In genomic region chr9:4665357-4665756, GRCh38 we compare ENCODE assay signal across 9 cellular contexts. TPM values are rescaled to one million over a fixed set of nuclear protein-coding genes. Genes with fewer than 3 reads are reported as not detected.
A peak's percentile ranks its signal among the peaks of the same experiment; 100 is the strongest.
DNase-seq lines count a peak whose midpoint lies in the region; ATAC-seq lines count a peak whose summit lies in the region.
"Had no signal": no experiment of that assay in that cellular context is flagged by ENCODE, and none has a peak within 500 bp of the region (broad histone marks: within the 10 kb centered on the region; RNA-seq: fewer than 3 reads in every experiment).

No MANE protein-coding gene starts in this region.

- H3K4me1 Mint-ChIP-seq in naive thymus-derived CD8-positive, alpha-beta T cell, result peaks cover 36 to 86% (median 73%) of the 10 kb centered on the region in 4 donors

- POLR2A ChIA-PET in naive thymus-derived CD8-positive, alpha-beta T cell (lab: Charles Lee), result interaction anchor here (0.7 to 6.3 kb wide), 9 partner anchors 13 to 1138 kb away, joined by 3 to 142 read pairs (median 4); partner anchors contain the start of genes AK3, CDC37L1 and RCL1

- H3K27me3 Mint-ChIP-seq in naive thymus-derived CD8-positive, alpha-beta T cell, result no peaks in the 10 kb centered on the region

- no peak for ATAC-seq in naive thymus-derived CD8-positive, alpha-beta T cell
- ATAC-seq in left lobe of liver, result no peak
- no peak for ATAC-seq in GM21529 (IDR thresholded peaks at IDR 0.05; ENCODE audit: unreplicated experiment)
- ATAC-seq in GM19397 (IDR thresholded peaks at IDR 0.05; ENCODE audit: unreplicated experiment), result no peak

- H3K4me3 Mint-ChIP-seq in naive thymus-derived CD8-positive, alpha-beta T cell, result peak overlapping the region; percentile 85 to 99 (median 90)

- in situ Hi-C loops in Caki2 (cut with HindIII; ENCODE audit: low pct_unique_long_range_greater_than_20kb, low sequenced_read_pairs), result no loop called here

- DNase-seq in Caki2 (ENCODE audit: low read depth) (peak; percentile 36), NCI-H2081 (lab: John Stamatoyannopoulos, UW) (peak; percentile 36 to 77), dermis microvascular lymphatic vessel endothelial cell (ENCODE audit: low read depth in 2 of 2) (peak; percentile 95 to 100), left lobe of liver (ENCODE audit: low spot score) (no peak)
- no peak for DNase-seq in naive thymus-derived CD8-positive, alpha-beta T cell
- no peak for DNase-seq in stimulated activated naive CD4-positive, alpha-beta T cell treated with Interleukin-2 at 50 U/mL for 16 hours (lab: John Stamatoyannopoulos, UW)

- no peaks in the 10 kb centered on the region for H3K36me3 Mint-ChIP-seq in naive thymus-derived CD8-positive, alpha-beta T cell

- peak overlapping the region; percentile 84 to 97 (median 95) for H3K27ac Mint-ChIP-seq in naive thymus-derived CD8-positive, alpha-beta T cell

- no peaks in the 10 kb centered on the region for H3K9me3 Mint-ChIP-seq in naive thymus-derived CD8-positive, alpha-beta T cell

RNA-seq across cellular contexts. Expression of gene SPATA6L, which starts 0.9 kb away (rescaled TPM):
- 0.20 and 4.4 TPM in 2 replicates for total RNA-seq in Caki2 (2014; rRNA removed; shearing (Covaris generic); ENCODE audit: low replicate concordance)
- total RNA-seq in dermis microvascular lymphatic vessel endothelial cell (3.3 and 3.8 TPM in 2 replicates), left lobe of liver (3.7 TPM)
- 1 to 10 TPM; 5.2 to 5.8 TPM for total RNA-seq in naive thymus-derived CD8-positive, alpha-beta T cell
- polyA plus RNA-seq in naive thymus-derived CD8-positive, alpha-beta T cell, result 1 to 10 TPM in 2 of 3 donors, not detected in 1; 1.5 to 2.6 TPM
- total RNA-seq: LHCN-M2 had no signal

RNA-seq across cellular contexts. Expression of gene PLPP6, which starts 3.3 kb away (rescaled TPM):
- total RNA-seq in Caki2 (2014; rRNA removed; shearing (Covaris generic); ENCODE audit: low replicate concordance), result 2.1 and 6.9 TPM in 2 replicates
- 3.7 and 6.3 TPM in 2 replicates for total RNA-seq in dermis microvascular lymphatic vessel endothelial cell
- 10 to 100 TPM; 22.5 to 23.6 TPM for total RNA-seq in naive thymus-derived CD8-positive, alpha-beta T cell
- 1 to 10 TPM; 4.9 to 6.1 (median 5.8) TPM for polyA plus RNA-seq in naive thymus-derived CD8-positive, alpha-beta T cell
- 7.0 TPM for total RNA-seq in left lobe of liver

RNA-seq across cellular contexts. Expression of gene CDC37L1, which starts 14.0 kb away (rescaled TPM):
- 8.7 and 9.5 TPM in 2 replicates for total RNA-seq in Caki2 (2014; rRNA removed; shearing (Covaris generic); ENCODE audit: low replicate concordance)
- total RNA-seq in dermis microvascular lymphatic vessel endothelial cell (5.1 and 7.7 TPM in 2 replicates), left lobe of liver (20.6 TPM)
- 10 to 100 TPM; 28.7 to 29.5 TPM for total RNA-seq in naive thymus-derived CD8-positive, alpha-beta T cell
- 10 to 100 TPM; 18.5 to 19.2 (median 19.1) TPM for polyA plus RNA-seq in naive thymus-derived CD8-positive, alpha-beta T cell

Comparison
In these comparisons a context has a peak if more than half of its experiments do, and no peak if none do; other contexts are left out.
1. DNase-seq: peak in Caki2 (single experiment), NCI-H2081 (2 of 2) and dermis microvascular lymphatic vessel endothelial cell (2 of 2); none in naive thymus-derived CD8-positive, alpha-beta T cell (0 of 10), left lobe of liver (single experiment) and stimulated activated naive CD4-positive, alpha-beta T cell treated with Interleukin-2 at 50 U/mL for 16 hours (single experiment).